ENCODE assay signal across 8 cellular contexts in the genomic region with DNA sequence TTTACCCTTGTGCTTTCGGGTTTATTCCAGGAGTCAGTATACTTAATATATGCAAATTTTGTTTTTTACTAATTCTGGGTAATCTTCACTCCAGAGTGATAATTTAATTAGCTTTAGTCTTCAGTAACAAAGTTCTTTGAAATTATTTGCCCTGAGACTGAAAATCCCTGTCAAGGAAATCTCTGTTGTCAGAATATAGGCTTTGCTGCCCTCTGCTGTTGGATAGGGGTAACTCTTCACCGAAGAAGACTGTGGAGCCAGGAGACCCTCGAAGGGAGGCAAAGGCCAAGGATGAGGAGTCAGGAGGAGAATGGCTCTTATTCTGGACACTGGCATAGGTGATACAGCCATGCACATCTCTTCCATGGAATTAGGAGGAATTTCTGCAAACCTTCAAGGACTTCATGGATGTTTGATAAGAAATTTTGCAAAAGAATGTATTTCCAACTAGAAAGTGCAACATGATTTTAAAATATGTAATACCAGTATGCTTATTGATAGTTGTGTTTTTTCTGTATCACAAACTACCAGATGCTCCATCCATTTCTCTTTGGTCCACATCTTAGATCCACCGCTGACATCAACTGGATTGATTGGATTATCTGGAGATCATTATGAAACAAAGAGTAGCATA.
A peak's percentile ranks its signal among the peaks of the same experiment; 100 is the strongest.
DNase-seq lines count a peak whose midpoint lies in the region; ATAC-seq and TF ChIP-seq lines count a peak whose summit lies in the region.

No MANE protein-coding gene starts in this region.

- ATAC-seq in GM19351 (IDR thresholded peaks at IDR 0.05; ENCODE audit: unreplicated experiment): peak; percentile 87
- peak; percentile 87 for ATAC-seq in HG03280 (IDR thresholded peaks at IDR 0.05; ENCODE audit: unreplicated experiment)
- peak; percentile 62 to 63 for ATAC-seq in stimulated activated naive B cell treated with anti-CD40 and anti-IgM and Interleukin-4, amounts not matched to agents 10 μg/mL and 1 μg/mL and 100 μg/mL, for 72 hours (replicated peaks)

- DNase-seq in DMS53 (lab: John Stamatoyannopoulos, UW): peak; percentile 59
- DNase-seq in NCI-H446 treated with DMSO at 0.1 percent for 48 hours (lab: John Stamatoyannopoulos, UW): peak; percentile 22
- DNase-seq in astrocyte of the spinal cord (ENCODE audit: low read depth, low spot score): peak; percentile 49
- DNase-seq in iPS-NIHi7 (ENCODE audit: extremely low spot score): peak; percentile 64
- peak; percentile 6 for DNase-seq in stimulated activated naive B cell treated with anti-CD40 and anti-IgM and Interleukin-4, amounts not matched to agents 10 μg/mL and 1 μg/mL and 100 μg/mL, for 72 hours
- DNase-seq in NCI-H128 (lab: John Stamatoyannopoulos, UW; ENCODE audit: unreplicated experiment): no peak

- no peaks in the 10 kb centered on the region for H3K9me3 Mint-ChIP-seq in stimulated activated naive B cell treated with anti-CD40 and anti-IgM and Interleukin-4, amounts not matched to agents 10 μg/mL and 1 μg/mL and 100 μg/mL, for 72 hours

- no peak overlapping the region for H3K27ac Mint-ChIP-seq in stimulated activated naive B cell treated with anti-CD40 and anti-IgM and Interleukin-4, amounts not matched to agents 10 μg/mL and 1 μg/mL and 100 μg/mL, for 72 hours

- H3K4me1 Mint-ChIP-seq in stimulated activated naive B cell treated with anti-CD40 and anti-IgM and Interleukin-4, amounts not matched to agents 10 μg/mL and 1 μg/mL and 100 μg/mL, for 72 hours: no peaks in the 10 kb centered on the region

- H3K4me3 Mint-ChIP-seq in stimulated activated naive B cell treated with anti-CD40 and anti-IgM and Interleukin-4, amounts not matched to agents 10 μg/mL and 1 μg/mL and 100 μg/mL, for 72 hours: no peak overlapping the region

- peaks cover 14 to 25% of the 10 kb centered on the region in 2 donors for H3K27me3 Mint-ChIP-seq in stimulated activated naive B cell treated with anti-CD40 and anti-IgM and Interleukin-4, amounts not matched to agents 10 μg/mL and 1 μg/mL and 100 μg/mL, for 72 hours

- in situ Hi-C loops in astrocyte of the spinal cord (cut with HindIII; ENCODE audit: low sequenced_read_pairs): no loop called here

- no peaks in the 10 kb centered on the region for H3K36me3 Mint-ChIP-seq in stimulated activated naive B cell treated with anti-CD40 and anti-IgM and Interleukin-4, amounts not matched to agents 10 μg/mL and 1 μg/mL and 100 μg/mL, for 72 hours

- TF ChIP-seq CTCF in astrocyte of the spinal cord (IDR thresholded peaks at IDR 0.05; ENCODE audit: low read depth, low read length): peak; percentile 86

- no peak overlapping the region for H3K4me3 ChIP-seq in astrocyte of the spinal cord (ENCODE audit: low read depth, low read length)
